8 cellular contexts compared by ENCODE assay signal in the genomic region with DNA sequence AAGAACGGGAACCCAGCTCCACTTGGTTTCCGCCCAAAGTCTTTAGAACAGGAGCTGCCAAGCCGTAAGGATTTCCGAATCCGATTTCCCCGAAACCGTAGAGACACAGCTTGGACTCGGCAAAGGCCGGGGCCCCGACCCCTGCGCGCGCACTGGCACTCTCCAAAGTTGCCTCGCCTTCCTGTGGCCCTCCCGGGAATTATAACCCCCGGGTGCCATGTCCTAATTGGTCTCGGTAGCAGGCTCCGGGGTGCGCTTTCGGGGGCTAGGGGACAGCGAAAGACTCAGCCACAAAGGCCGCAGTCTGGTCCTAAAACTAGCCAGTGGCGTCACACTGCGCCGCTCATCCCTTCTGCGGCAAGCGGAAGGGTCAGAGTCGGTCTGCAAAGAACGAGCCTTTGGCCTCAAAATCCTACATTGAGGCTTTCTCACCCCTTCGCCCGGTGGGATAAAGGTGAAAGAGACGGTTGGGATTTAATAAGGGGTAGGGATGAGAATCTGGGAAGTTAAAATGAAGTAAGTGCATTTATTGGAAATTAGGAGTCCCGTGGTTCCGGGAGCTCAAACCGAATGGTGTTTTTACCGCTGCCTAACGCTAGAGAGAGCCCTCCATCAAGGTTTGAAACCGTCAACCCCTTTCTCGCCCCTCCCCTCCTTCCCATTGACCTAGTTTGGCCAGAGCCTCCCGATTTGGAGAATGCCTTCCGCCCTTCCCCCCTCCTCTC. TPM values are rescaled to one million over a fixed set of nuclear protein-coding genes. Genes with fewer than 3 reads are reported as not detected.
DNase-seq lines count a peak whose midpoint lies in the region; ATAC-seq and TF ChIP-seq lines count a peak whose summit lies in the region.

No MANE protein-coding gene starts in this region.

- TF ChIP-seq CTCF in AG10803 (conservative IDR thresholded peaks at IDR 0.05; ENCODE audit: low read length) (peak; percentile 90), lower leg skin (IDR thresholded peaks at IDR 0.05) (peak in 1 of 3 donors; percentile 63)

- ATAC-seq in GM19035 (IDR thresholded peaks at IDR 0.05; ENCODE audit: unreplicated experiment) (peak; percentile 52), HG03520 (IDR thresholded peaks at IDR 0.05; ENCODE audit: unreplicated experiment) (peak; percentile 37)

- H3K4me3 ChIP-seq in AG10803 (ENCODE audit: low read length) (peak overlapping the region; percentile 98), lower leg skin (ENCODE audit: low read depth, poor library complexity, severe bottlenecking) (peak overlapping the region; percentile 54)

- peak; percentile 90 for DNase-seq in AG10803 (ENCODE audit: low read depth)
- peak; percentile 94 to 96 for DNase-seq in NCI-H524 (lab: John Stamatoyannopoulos, UW)
- peak; percentile 73 to 79 for DNase-seq in activated CD4-positive, alpha-beta T cell treated with anti-CD3 and anti-CD28 coated beads, Interleukin-2, amount 50 U/mL, for 48 hours
- peak; percentile 46 for DNase-seq in effector CD8-positive, alpha-beta T cell (lab: John Stamatoyannopoulos, UW)
- peak; percentile 92 to 97 for DNase-seq in lower leg skin (ENCODE audit: low spot score in 2 of 2)
- DNase-seq in stimulated activated CD4-positive, alpha-beta T cell treated with anti-CD3 and anti-CD28 coated beads, Interleukin-4, amount 100 ng/mL, for 1 hour: peak; percentile 58

- WGBS in lower leg skin, 2 donors: 0% methylated on average over 34 to 41 of the region's 41 CpGs

- intact Hi-C loops in lower leg skin (cut with DNase I; ENCODE audit: low total_unique reads): loop anchor here (5.0 kb wide), 2 partner anchors 1214 to 1409 kb away; no protein-coding TSS in a partner anchor

- peak in 1 of 2 donors; percentile 16 for TF ChIP-seq POLR2A in lower leg skin (IDR thresholded peaks at IDR 0.05)

RNA-seq across cellular contexts. Expression of a gene that starts 6.7 kb away (rescaled TPM):
- 100 to 1,000 TPM; 193 to 441 (median 282) TPM for total RNA-seq in lower leg skin

RNA-seq across cellular contexts. Expression of a gene that starts 36.2 kb away (rescaled TPM):
- not detected for total RNA-seq in lower leg skin

Comparison
In these comparisons a context has a peak if more than half of its experiments do, and no peak if none do; other contexts are left out.
1. Peak in every context shown above with its lines: DNase-seq, ATAC-seq and H3K4me3 ChIP-seq.